Comparison of ENCODE assay signal across 14 cellular contexts in genomic region chr17:48128411-48128810, GRCh38. TPM values are rescaled to one million over a fixed set of nuclear protein-coding genes. Genes with fewer than 3 reads are reported as not detected.
DNase-seq lines count a peak whose midpoint lies in the region; ATAC-seq and TF ChIP-seq lines count a peak whose summit lies in the region.
"Had no signal": no experiment of that assay in that cellular context is flagged by ENCODE, and none has a peak within 500 bp of the region (broad histone marks: within the 10 kb centered on the region; RNA-seq: fewer than 3 reads in every experiment).

No MANE protein-coding gene starts in this region.

- in situ Hi-C loops in GM13976 (cut with MboI; ENCODE audit: low sequenced_read_pairs, unreplicated experiment), result loop anchor here (5.0 kb wide), 1 partner anchor 41 kb away; no protein-coding TSS in a partner anchor
- in situ Hi-C loops in gastrocnemius medialis (cut with MboI; ENCODE audit: low sequenced_read_pairs in 4 of 4), result loop anchor here in 2 of 4 donors (5.0 to 25.0 kb wide), 3 partner anchors 46 to 291 kb away; partner anchors contain the start of genes LRRC46 (in 1 of the 2), MRPL10 (in 1 of the 2) and SCRN2 (in 1 of the 2)

- TF ChIP-seq CTCF in GM13976 (IDR thresholded peaks at IDR 0.05; ENCODE audit: borderline replicate concordance, control extremely low read depth, extremely low read depth, insufficient read depth, missing control alignments) (no peak), brain (conservative IDR thresholded peaks at IDR 0.05) (no peak), gastrocnemius medialis (IDR thresholded peaks at IDR 0.05 in 4 of 5, conservative IDR thresholded peaks at IDR 0.05 in 1 of 5) (no peak), endodermal cell (conservative IDR thresholded peaks at IDR 0.05) (no peak)

- no peak overlapping the region for H3K4me3 ChIP-seq in gastrocnemius medialis
- H3K4me3 ChIP-seq in endodermal cell (ENCODE audit: low read length), result no peak overlapping the region
- H3K4me3 ChIP-seq: A549, HAP-1 had no signal

- TF ChIP-seq POLR2A in gastrocnemius medialis (IDR thresholded peaks at IDR 0.05), result no peak

- peak overlapping the region in 3 of 5 experiments; percentile 24 to 70 (median 54) for H3K27ac Mint-ChIP-seq in brain
- no peak overlapping the region for H3K27ac Mint-ChIP-seq in endodermal cell

- H3K27me3 ChIP-seq in gastrocnemius medialis, result no peaks in the 10 kb centered on the region
- no peaks in the 10 kb centered on the region for H3K27me3 ChIP-seq in endodermal cell (ENCODE audit: control insufficient read depth, insufficient read depth, low read length, poor library complexity, severe bottlenecking)

- H3K4me1 ChIP-seq in gastrocnemius medialis (no peaks in the 10 kb centered on the region), endodermal cell (ENCODE audit: control insufficient read depth, insufficient read depth, low read length) (no peaks in the 10 kb centered on the region)
- H3K4me1 ChIP-seq: HAP-1 had no signal

- H3K27ac ChIP-seq in gastrocnemius medialis (no peak overlapping the region), endodermal cell (ENCODE audit: low read depth, low read length) (no peak overlapping the region)

- peaks cover 66% of the 10 kb centered on the region for H3K4me1 Mint-ChIP-seq in brain
- peaks cover 9% of the 10 kb centered on the region for H3K4me1 Mint-ChIP-seq in endodermal cell
- H3K4me1 Mint-ChIP-seq: CD14-positive monocyte had no signal

- peaks cover 0 to 7% of the 10 kb centered on the region in 2 donors for H3K36me3 ChIP-seq in gastrocnemius medialis
- H3K36me3 ChIP-seq in endodermal cell (ENCODE audit: control insufficient read depth, insufficient read depth, low read length), result peaks cover 5% of the 10 kb centered on the region
- H3K36me3 ChIP-seq: HAP-1 had no signal

- no peaks in the 10 kb centered on the region for H3K9me3 Mint-ChIP-seq in brain
- H3K9me3 Mint-ChIP-seq in endodermal cell, result no peaks in the 10 kb centered on the region
- H3K9me3 Mint-ChIP-seq: CD14-positive monocyte; CD8-positive, alpha-beta T cell had no signal

- H3K9me3 ChIP-seq in gastrocnemius medialis (no peaks in the 10 kb centered on the region), endodermal cell (ENCODE audit: control insufficient read depth, low read length) (no peaks in the 10 kb centered on the region)
- H3K9me3 ChIP-seq: A549, HAP-1 had no signal

- WGBS in endodermal cell (ENCODE audit: insufficient coverage in 1 of 2, insufficient read length in 1 of 2), 2 experiments, result 60 to 68% methylated on average over 4 to 5 of the region's 5 CpGs

- DNase-seq in GM13976 (ENCODE audit: low spot score) (peak; percentile 6), NCI-H82 (lab: John Stamatoyannopoulos, UW) (peak; percentile 93), hypothalamus (lab: John Stamatoyannopoulos, UW) (no peak), gastrocnemius medialis (no peak), endodermal cell (no peak)
- DNase-seq: CD8-positive, alpha-beta T cell; COR-L47; DND-41; GDM1 had no signal

- ATAC-seq in gastrocnemius medialis, result no peak
- ATAC-seq: CD8-positive, alpha-beta T cell; HepG2 had no signal

- H3K36me3 Mint-ChIP-seq in brain (peaks cover 4% of the 10 kb centered on the region), endodermal cell (ENCODE audit: low read depth) (peaks cover 7% of the 10 kb centered on the region)

- peaks cover 13% of the 10 kb centered on the region for H3K27me3 Mint-ChIP-seq in brain
- H3K27me3 Mint-ChIP-seq in endodermal cell (ENCODE audit: insufficient read depth), result peaks cover 2% of the 10 kb centered on the region

- no peak overlapping the region for H3K9ac ChIP-seq in endodermal cell (ENCODE audit: extremely low read depth, low read length, poor library complexity, severe bottlenecking)

- no peak overlapping the region for H3K4me3 Mint-ChIP-seq in brain
- no peak overlapping the region for H3K4me3 Mint-ChIP-seq in endodermal cell
- H3K4me3 Mint-ChIP-seq: CD14-positive monocyte; CD8-positive, alpha-beta T cell had no signal

- intact Hi-C loops in gastrocnemius medialis (cut with DNase I; ENCODE audit: low total_unique reads), result no loop called here

RNA-seq across cellular contexts. Expression of gene SNX11, which starts 20.8 kb away (rescaled TPM):
- 27.6 TPM for polyA plus RNA-seq in brain (ENCODE audit: insufficient read depth, low read depth, low replicate concordance)
- total RNA-seq in gastrocnemius medialis (10 to 100 TPM in 2 of 4 donors, 1 to 10 TPM in 2; 7.3 to 16.3 (median 9.6) TPM), endodermal cell (10 to 100 TPM; 19.7 to 20.5 TPM)
- 16.2 TPM for polyA plus RNA-seq in endodermal cell (2013, experiment 1 of 2)
- 13.6 TPM for polyA plus RNA-seq in endodermal cell (2013, experiment 2 of 2)

RNA-seq across cellular contexts. Expression of gene CBX1, which starts 27.1 kb away (rescaled TPM):
- polyA plus RNA-seq in brain (ENCODE audit: insufficient read depth, low read depth, low replicate concordance), result 184 TPM
- total RNA-seq in gastrocnemius medialis (10 to 100 TPM; 26.0 to 34.1 (median 27.7) TPM), endodermal cell (100 to 1,000 TPM; 173 to 230 TPM)
- polyA plus RNA-seq in endodermal cell (2013, experiment 1 of 2), result 245 TPM
- polyA plus RNA-seq in endodermal cell (2013, experiment 2 of 2), result 229 TPM

Comparison
In these comparisons a context has a peak if more than half of its experiments do, and no peak if none do; other contexts are left out.
1. DNase-seq: peak in GM13976 (single experiment) and NCI-H82 (single experiment); none in hypothalamus (0 of 51), gastrocnemius medialis (0 of 2) and endodermal cell (single experiment).
2. RNA of gene CBX1, which starts 27.1 kb away (total RNA-seq): 173 to 230 TPM in endodermal cell; 26.0 to 34.1 TPM in gastrocnemius medialis; every median in the first group is over 4 times any median in the second.